18 cellular contexts compared by ENCODE assay signal in genomic region chr16:68473358-68474064, GRCh38. TPM values are rescaled to one million over a fixed set of nuclear protein-coding genes. Genes with fewer than 3 reads are reported as not detected.
DNase-seq lines count a peak whose midpoint lies in the region; ATAC-seq and TF ChIP-seq lines count a peak whose summit lies in the region.
"Had no signal": no experiment of that assay in that cellular context is flagged by ENCODE, and none has a peak within 500 bp of the region (broad histone marks: within the 10 kb centered on the region; RNA-seq: fewer than 3 reads in every experiment).

No MANE protein-coding gene starts in this region.

- H3K9me3 ChIP-seq in OCI-LY3 (ENCODE audit: insufficient read depth, low read length) (no peaks in the 10 kb centered on the region), liver (ENCODE audit: control insufficient read depth in 4 of 4, low read length in 3 of 4) (no peaks in the 10 kb centered on the region), upper lobe of left lung (no peaks in the 10 kb centered on the region), ascending aorta (no peaks in the 10 kb centered on the region)

- TF ChIP-seq CTCF in OCI-LY3 (IDR thresholded peaks at IDR 0.05; ENCODE audit: low read depth, low read length) (no peak), liver (IDR thresholded peaks at IDR 0.05; ENCODE audit: low read depth, low read length, missing input control) (no peak), upper lobe of left lung (IDR thresholded peaks at IDR 0.05) (no peak), ascending aorta (IDR thresholded peaks at IDR 0.05) (no peak)

- peaks cover 3% of the 10 kb centered on the region for H3K9me3 Mint-ChIP-seq in activated CD8-positive, alpha-beta T cell treated with anti-CD3 and anti-CD28 coated beads, Interleukin-2, amount 10 ng/mL, durations not matched to agents 7 days and 5 days (ENCODE audit: insufficient read depth)
- H3K9me3 Mint-ChIP-seq: activated T-helper 2 cell treated with anti-CD3 and anti-CD28 coated beads, Interferon-gamma antibody, Interleukin-2, Interleukin-4, amounts not matched to agents 10 μg/mL and 5 μg/mL and 100 μg/mL, durations not matched to agents 14 hours and 24 hours and 36 hours had no signal

- H3K27me3 ChIP-seq in OCI-LY3 (ENCODE audit: low read depth, low read length): no peaks in the 10 kb centered on the region
- no peaks in the 10 kb centered on the region for H3K27me3 ChIP-seq in liver (ENCODE audit: control insufficient read depth in 4 of 4, insufficient read depth in 4 of 4, low read length in 3 of 4)
- H3K27me3 ChIP-seq in upper lobe of left lung: no peaks in the 10 kb centered on the region
- no peaks in the 10 kb centered on the region for H3K27me3 ChIP-seq in ascending aorta

- WGBS in liver: 34% methylated on average over 7 of the region's 7 CpGs
- WGBS in upper lobe of left lung, 2 donors: 46 to 51% methylated on average over 5 to 7 of the region's 7 CpGs

- no peaks in the 10 kb centered on the region for H4K20me1 ChIP-seq in OCI-LY3 (ENCODE audit: insufficient read depth, low read length)

- no peak overlapping the region for H2AFZ ChIP-seq in OCI-LY3 (ENCODE audit: low read depth, low read length)

- peaks cover 57% of the 10 kb centered on the region for H3K4me1 ChIP-seq in OCI-LY3 (ENCODE audit: low read length)
- H3K4me1 ChIP-seq in liver (ENCODE audit: control insufficient read depth in 4 of 4, insufficient read depth in 4 of 4, low read length in 3 of 4): peaks cover 13 to 55% (median 41%) of the 10 kb centered on the region in 4 donors
- H3K4me1 ChIP-seq in upper lobe of left lung: peaks cover 43 to 52% (median 46%) of the 10 kb centered on the region in 4 donors
- H3K4me1 ChIP-seq in ascending aorta: peaks cover 0 to 3% of the 10 kb centered on the region in 2 donors

- no peak overlapping the region; the same call in 1 of the 2 replicates for H3K9ac ChIP-seq in OCI-LY3 (ENCODE audit: low read length)
- H3K9ac ChIP-seq in liver (ENCODE audit: low read depth in 1 of 2, low read length in 2 of 2): no peak overlapping the region

- peaks cover 29% of the 10 kb centered on the region for H3K4me1 Mint-ChIP-seq in activated CD8-positive, alpha-beta T cell treated with anti-CD3 and anti-CD28 coated beads, Interleukin-2, amount 10 ng/mL, durations not matched to agents 7 days and 5 days (ENCODE audit: low read depth)

- no peaks in the 10 kb centered on the region for H3K79me2 ChIP-seq in OCI-LY3 (ENCODE audit: low read length)

- no peaks in the 10 kb centered on the region for H3K36me3 Mint-ChIP-seq in activated CD8-positive, alpha-beta T cell treated with anti-CD3 and anti-CD28 coated beads, Interleukin-2, amount 10 ng/mL, durations not matched to agents 7 days and 5 days (ENCODE audit: low read depth)
- H3K36me3 Mint-ChIP-seq: brain; CD4-positive, alpha-beta memory T cell had no signal

- TF ChIP-seq RAD21 in liver (IDR thresholded peaks at IDR 0.05): peak; percentile 33 to 41

- CTCF ChIA-PET in activated CD8-positive, alpha-beta T cell treated with anti-CD3 and anti-CD28 coated beads, Interleukin-2, amount 10 ng/mL, durations not matched to agents 7 days and 5 days (lab: Charles Lee): interaction anchor here (1.1 kb wide), 1 partner anchor 47 kb away, joined by 3 read pairs; no protein-coding TSS in a partner anchor

- no peak overlapping the region for H3K4me3 Mint-ChIP-seq in activated CD8-positive, alpha-beta T cell treated with anti-CD3 and anti-CD28 coated beads, Interleukin-2, amount 10 ng/mL, durations not matched to agents 7 days and 5 days
- H3K4me3 Mint-ChIP-seq: activated CD4-positive, alpha-beta T cell treated with anti-CD3 and anti-CD28 coated beads for 36 hours; brain; neural crest cell had no signal

- H3K27me3 Mint-ChIP-seq in activated CD8-positive, alpha-beta T cell treated with anti-CD3 and anti-CD28 coated beads, Interleukin-2, amount 10 ng/mL, durations not matched to agents 7 days and 5 days (ENCODE audit: low read depth): peaks cover 8% of the 10 kb centered on the region
- H3K27me3 Mint-ChIP-seq: activated CD4-positive, alpha-beta T cell treated with anti-CD3 and anti-CD28 coated beads for 36 hours; CD4-positive, alpha-beta memory T cell had no signal

- H3K4me2 ChIP-seq in OCI-LY3 (ENCODE audit: low read length): peak overlapping the region; percentile 33

- peak; percentile 12 to 27 for ATAC-seq in left cardiac atrium
- ATAC-seq in Right ventricle myocardium superior (ENCODE audit: poor library complexity): no peak
- peak; percentile 24 to 37 for ATAC-seq in upper lobe of left lung (ENCODE audit: low FRiP score in 2 of 2)
- ATAC-seq in activated CD8-positive, alpha-beta T cell treated with anti-CD3 and anti-CD28 coated beads, Interleukin-2, amount 10 ng/mL, durations not matched to agents 7 days and 5 days: no peak
- no peak for ATAC-seq in HG03457 (IDR thresholded peaks at IDR 0.05; ENCODE audit: unreplicated experiment)
- ATAC-seq: activated CD4-positive, alpha-beta T cell treated with anti-CD3 and anti-CD28 coated beads for 36 hours had no signal

- H3K36me3 ChIP-seq in OCI-LY3 (replicated peaks; ENCODE audit: low read depth, low read length) (no peaks in the 10 kb centered on the region), liver (ENCODE audit: control insufficient read depth in 4 of 4, insufficient read depth in 3 of 4, low read depth in 1 of 4, low read length in 3 of 4) (no peaks in the 10 kb centered on the region), upper lobe of left lung (no peaks in the 10 kb centered on the region), ascending aorta (no peaks in the 10 kb centered on the region)

- H3K4me3 ChIP-seq in OCI-LY3 (ENCODE audit: low read length): no peak overlapping the region
- H3K4me3 ChIP-seq in liver (ENCODE audit: low read depth in 1 of 3, low read length in 3 of 3): no peak overlapping the region
- no peak overlapping the region for H3K4me3 ChIP-seq in upper lobe of left lung
- no peak overlapping the region for H3K4me3 ChIP-seq in ascending aorta

- TF ChIP-seq POLR2A in upper lobe of left lung (IDR thresholded peaks at IDR 0.05): no peak

- H3K27ac ChIP-seq in OCI-LY3 (ENCODE audit: low read length): peak overlapping the region; percentile 43
- peak overlapping the region; percentile 40 to 64 for H3K27ac ChIP-seq in liver (ENCODE audit: low read depth in 1 of 2, low read length in 2 of 2)
- H3K27ac ChIP-seq in upper lobe of left lung: peak overlapping the region in 2 of 4 donors; percentile 50 to 61
- H3K27ac ChIP-seq in ascending aorta: no peak overlapping the region

- POLR2A ChIA-PET in activated CD8-positive, alpha-beta T cell treated with anti-CD3 and anti-CD28 coated beads, Interleukin-2, amount 10 ng/mL, durations not matched to agents 7 days and 5 days (lab: Charles Lee): interaction anchor here (0.6 kb wide), 1 partner anchor 715 kb away, joined by 4 read pairs; no protein-coding TSS in a partner anchor

- intact Hi-C loops in left cardiac atrium (cut with DNase I): no loop called here
- intact Hi-C loops in Right ventricle myocardium superior (cut with DNase I): no loop called here
- intact Hi-C loops in ascending aorta (cut with DNase I): no loop called here

- DNase-seq in left cardiac atrium: no peak
- no peak for DNase-seq in Right ventricle myocardium superior
- peak in 1 of 2 donors; percentile 85 for DNase-seq in upper lobe of left lung
- DNase-seq in ascending aorta (ENCODE audit: low spot score in 2 of 2): no peak
- no peak for DNase-seq in activated CD8-positive, alpha-beta T cell treated with anti-CD3 and anti-CD28 coated beads, Interleukin-2, amount 10 ng/mL, durations not matched to agents 7 days and 5 days
- DNase-seq: activated CD4-positive, alpha-beta T cell treated with anti-CD3 and anti-CD28 coated beads for 36 hours; CD4-positive, alpha-beta memory T cell; hippocampal formation; midbrain; NCI-H1436; stimulated activated CD4-positive, alpha-beta T cell treated with anti-CD3 and anti-CD28 coated beads, Interleukin-12 subunit alpha, Interleukin-12 subunit beta, amount 100 ng/mL, for 4 hours; SW 1271 had no signal

- H3K27ac Mint-ChIP-seq in activated CD8-positive, alpha-beta T cell treated with anti-CD3 and anti-CD28 coated beads, Interleukin-2, amount 10 ng/mL, durations not matched to agents 7 days and 5 days: no peak overlapping the region
- H3K27ac Mint-ChIP-seq: activated CD4-positive, alpha-beta T cell treated with anti-CD3 and anti-CD28 coated beads for 36 hours; activated T-helper 2 cell treated with anti-CD3 and anti-CD28 coated beads, Interferon-gamma antibody, Interleukin-2, Interleukin-4, amounts not matched to agents 10 μg/mL and 5 μg/mL and 100 μg/mL, durations not matched to agents 14 hours and 24 hours and 36 hours; brain had no signal

- peak in 2 of 4 donors; percentile 44 to 84 for TF ChIP-seq EP300 in upper lobe of left lung (IDR thresholded peaks at IDR 0.05)

TF ChIP-seq in liver, 16 proteins besides CTCF, POLR2A, EP300 and RAD21 (continues in another document):
- TF ChIP-seq HNF4G (IDR thresholded peaks at IDR 0.05) (peak; percentile 100), GABPA (IDR thresholded peaks at IDR 0.05 in 1 of 2, conservative IDR thresholded peaks at IDR 0.05 in 1 of 2) (no peak), HNF4A (conservative IDR thresholded peaks at IDR 0.05) (peak; percentile 100), TAF1 (conservative IDR thresholded peaks at IDR 0.05) (no peak), JUND (IDR thresholded peaks at IDR 0.05) (peak in 1 of 2 donors; percentile 64), RXRA (IDR thresholded peaks at IDR 0.05) (peak; percentile 99 to 100), SP1 (IDR thresholded peaks at IDR 0.05) (peak; percentile 93)
- TF ChIP-seq, protein P1, sequence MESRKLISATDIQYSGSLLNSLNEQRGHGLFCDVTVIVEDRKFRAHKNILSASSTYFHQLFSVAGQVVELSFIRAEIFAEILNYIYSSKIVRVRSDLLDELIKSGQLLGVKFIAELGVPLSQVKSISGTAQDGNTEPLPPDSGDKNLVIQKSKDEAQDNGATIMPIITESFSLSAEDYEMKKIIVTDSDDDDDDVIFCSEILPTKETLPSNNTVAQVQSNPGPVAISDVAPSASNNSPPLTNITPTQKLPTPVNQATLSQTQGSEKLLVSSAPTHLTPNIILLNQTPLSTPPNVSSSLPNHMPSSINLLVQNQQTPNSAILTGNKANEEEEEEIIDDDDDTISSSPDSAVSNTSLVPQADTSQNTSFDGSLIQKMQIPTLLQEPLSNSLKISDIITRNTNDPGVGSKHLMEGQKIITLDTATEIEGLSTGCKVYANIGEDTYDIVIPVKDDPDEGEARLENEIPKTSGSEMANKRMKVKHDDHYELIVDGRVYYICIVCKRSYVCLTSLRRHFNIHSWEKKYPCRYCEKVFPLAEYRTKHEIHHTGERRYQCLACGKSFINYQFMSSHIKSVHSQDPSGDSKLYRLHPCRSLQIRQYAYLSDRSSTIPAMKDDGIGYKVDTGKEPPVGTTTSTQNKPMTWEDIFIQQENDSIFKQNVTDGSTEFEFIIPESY (IDR thresholded peaks at IDR 0.05): peak; percentile 13

RNA-seq across cellular contexts. Expression of gene SMPD3, which starts 25.2 kb away (rescaled TPM):
- total RNA-seq in left cardiac atrium (1 to 10 TPM; 1.3 to 2.2 TPM), Right ventricle myocardium superior (0.13 TPM), liver (10 to 100 TPM in 1 of 2 donors, under 1 TPM in 1; 0.33 to 10.6 TPM), upper lobe of left lung (10 to 100 TPM in 1 of 6 donors, 1 to 10 TPM in 5; 1.2 to 10.7 (median 3.2) TPM), ascending aorta (not detected)
- polyA plus RNA-seq in liver: 1 to 10 TPM in 1 of 2 donors, under 1 TPM in 1; 0.92 to 4.6 TPM
- 10 to 100 TPM; 11.1 to 12.0 TPM for total RNA-seq in activated CD8-positive, alpha-beta T cell treated with anti-CD3 and anti-CD28 coated beads, Interleukin-2, amount 10 ng/mL, durations not matched to agents 7 days and 5 days

Comparison
In these comparisons a context has a peak if more than half of its experiments do, and no peak if none do; other contexts are left out.
1. ATAC-seq: peak in left cardiac atrium (2 of 2) and upper lobe of left lung (2 of 2); none in Right ventricle myocardium superior (single experiment), activated CD8-positive, alpha-beta T cell treated with anti-CD3 and anti-CD28 coated beads, Interleukin-2, amount 10 ng/mL, durations not matched to agents 7 days and 5 days (single experiment) and HG03457 (single experiment).
2. H3K27ac ChIP-seq: peak in OCI-LY3 (single experiment) and liver (2 of 2); none in ascending aorta (0 of 2).